Comparison of ENCODE assay signal across 18 cellular contexts in the genomic region with DNA sequence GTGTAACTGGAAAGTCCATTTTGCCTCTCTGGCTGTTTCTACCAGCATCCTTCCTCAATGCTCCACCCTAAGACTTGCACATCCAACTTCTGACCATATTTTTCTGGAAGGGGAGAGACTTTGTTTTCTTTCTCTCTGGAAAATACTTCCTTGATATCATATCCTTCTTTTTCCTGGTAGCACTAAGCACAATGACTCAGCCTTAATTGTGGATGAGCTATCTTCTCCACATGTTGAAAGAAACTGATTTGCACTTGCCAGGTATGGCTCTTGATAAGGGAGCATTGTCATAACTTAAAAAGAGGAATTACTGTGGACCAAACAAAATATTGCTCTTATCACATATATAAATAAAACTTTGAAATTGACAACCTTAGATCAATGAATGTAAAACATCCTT. TPM values are rescaled to one million over a fixed set of nuclear protein-coding genes. Genes with fewer than 3 reads are reported as not detected.
DNase-seq lines count a peak whose midpoint lies in the region; ATAC-seq, FAIRE-seq and TF ChIP-seq lines count a peak whose summit lies in the region.
"Had no signal": no experiment of that assay in that cellular context is flagged by ENCODE, and none has a peak within 500 bp of the region (broad histone marks: within the 10 kb centered on the region; RNA-seq: fewer than 3 reads in every experiment).

No MANE protein-coding gene starts in this region.

- H3K36me3 Mint-ChIP-seq in activated T-helper 2 cell treated with anti-CD3 and anti-CD28 coated beads, Interferon-gamma antibody, Interleukin-2, Interleukin-4, amounts not matched to agents 10 μg/mL and 5 μg/mL and 100 μg/mL, durations not matched to agents 14 hours and 24 hours and 36 hours (ENCODE audit: low read depth) = no peaks in the 10 kb centered on the region
- H3K36me3 Mint-ChIP-seq: CD4-positive, alpha-beta memory T cell had no signal

- H3K4me3 Mint-ChIP-seq in activated T-helper 2 cell treated with anti-CD3 and anti-CD28 coated beads, Interferon-gamma antibody, Interleukin-2, Interleukin-4, amounts not matched to agents 10 μg/mL and 5 μg/mL and 100 μg/mL, durations not matched to agents 14 hours and 24 hours and 36 hours (ENCODE audit: low read depth) = no peak overlapping the region
- H3K4me3 Mint-ChIP-seq: CD4-positive, alpha-beta memory T cell; HFFc6 had no signal

- no peak overlapping the region for H3K4me3 ChIP-seq in bronchial epithelial cell (ENCODE audit: low read depth, low read length)
- H3K4me3 ChIP-seq: HAP-1 had no signal

- peaks cover 9% of the 10 kb centered on the region for H3K4me1 Mint-ChIP-seq in activated T-helper 2 cell treated with anti-CD3 and anti-CD28 coated beads, Interferon-gamma antibody, Interleukin-2, Interleukin-4, amounts not matched to agents 10 μg/mL and 5 μg/mL and 100 μg/mL, durations not matched to agents 14 hours and 24 hours and 36 hours (ENCODE audit: low read depth)

- peaks cover 9% of the 10 kb centered on the region for H3K4me1 ChIP-seq in foreskin keratinocyte
- H3K4me1 ChIP-seq: HAP-1 had no signal

- no peak for FAIRE-seq in bronchial epithelial cell (lab: Jason Lieb, UNC)
- FAIRE-seq: G401.6, GM12892, H54 had no signal

- H3K9me3 Mint-ChIP-seq in activated T-helper 2 cell treated with anti-CD3 and anti-CD28 coated beads, Interferon-gamma antibody, Interleukin-2, Interleukin-4, amounts not matched to agents 10 μg/mL and 5 μg/mL and 100 μg/mL, durations not matched to agents 14 hours and 24 hours and 36 hours = no peaks in the 10 kb centered on the region
- H3K9me3 Mint-ChIP-seq: HFFc6 had no signal

- no peaks in the 10 kb centered on the region for H3K36me3 ChIP-seq in bronchial epithelial cell (ENCODE audit: control insufficient read depth, insufficient read depth, low read length)
- H3K36me3 ChIP-seq: HAP-1 had no signal

- no peak overlapping the region for H3K27ac Mint-ChIP-seq in activated T-helper 2 cell treated with anti-CD3 and anti-CD28 coated beads, Interferon-gamma antibody, Interleukin-2, Interleukin-4, amounts not matched to agents 10 μg/mL and 5 μg/mL and 100 μg/mL, durations not matched to agents 14 hours and 24 hours and 36 hours
- H3K27ac Mint-ChIP-seq: HFFc6 had no signal

- ATAC-seq in foreskin keratinocyte (peak; percentile 44), HG03196 (IDR thresholded peaks at IDR 0.05; ENCODE audit: unreplicated experiment) (no peak)

- TF ChIP-seq CTCF in bronchial epithelial cell (IDR thresholded peaks at IDR 0.05; ENCODE audit: insufficient read depth, low read length, severe bottlenecking) (no peak), foreskin keratinocyte (conservative IDR thresholded peaks at IDR 0.05) (no peak)

- H3K27ac ChIP-seq in foreskin keratinocyte = no peak overlapping the region

- H3K27me3 ChIP-seq in bronchial epithelial cell (ENCODE audit: control insufficient read depth, insufficient read depth, low read length) (no peaks in the 10 kb centered on the region), foreskin keratinocyte (no peaks in the 10 kb centered on the region)

- H3K27me3 Mint-ChIP-seq in activated T-helper 2 cell treated with anti-CD3 and anti-CD28 coated beads, Interferon-gamma antibody, Interleukin-2, Interleukin-4, amounts not matched to agents 10 μg/mL and 5 μg/mL and 100 μg/mL, durations not matched to agents 14 hours and 24 hours and 36 hours (ENCODE audit: low read depth) = no peaks in the 10 kb centered on the region
- H3K27me3 Mint-ChIP-seq: CD4-positive, alpha-beta memory T cell had no signal

- DNase-seq in NCI-H226 (peak; percentile 72), bronchial epithelial cell (ENCODE audit: low read depth) (peak; percentile 39), foreskin keratinocyte (peak in 1 of 2 donors; percentile 29), superior temporal gyrus (ENCODE audit: extremely low spot score) (peak; percentile 1), cardiac septum (ENCODE audit: low spot score) (no peak)
- no peak for DNase-seq in activated T-helper 2 cell treated with anti-CD3 and anti-CD28 coated beads, Interferon-gamma antibody, Interleukin-2, Interleukin-4, amounts not matched to agents 10 μg/mL and 5 μg/mL and 100 μg/mL, durations not matched to agents 14 hours and 24 hours and 36 hours (ENCODE audit: low spot score)
- DNase-seq: C1 segment of cervical spinal cord; CD4-positive, alpha-beta memory T cell; COR-L47; DMS 273 treated with DMSO at 0.1 percent for 48 hours; DND-41; GOT3; HFFc6 had no signal

- intact Hi-C loops in activated T-helper 2 cell treated with anti-CD3 and anti-CD28 coated beads, Interferon-gamma antibody, Interleukin-2, Interleukin-4, amounts not matched to agents 10 μg/mL and 5 μg/mL and 100 μg/mL, durations not matched to agents 14 hours and 24 hours and 36 hours (cut with micrococcal nuclease) = no loop called here
- intact Hi-C loops in cardiac septum (cut with DNase I) = no loop called here

RNA-seq across cellular contexts. Expression of gene IBTK, which starts 30.1 kb away (rescaled TPM):
- total RNA-seq in bronchial epithelial cell (92.9 and 103 TPM in 2 replicates), foreskin keratinocyte (29.5 and 32.1 TPM in 2 replicates), cardiac septum (36.5 TPM)
- polyA plus RNA-seq in foreskin keratinocyte = 14.0 and 14.4 TPM in 2 replicates
- 40.5 and 42.5 TPM in 2 replicates for total RNA-seq in activated T-helper 2 cell treated with anti-CD3 and anti-CD28 coated beads, Interferon-gamma antibody, Interleukin-2, Interleukin-4, amounts not matched to agents 10 μg/mL and 5 μg/mL and 100 μg/mL, durations not matched to agents 14 hours and 24 hours and 36 hours

Comparison
In these comparisons a context has a peak if more than half of its experiments do, and no peak if none do; other contexts are left out.
1. DNase-seq: peak in NCI-H226 (single experiment), bronchial epithelial cell (single experiment) and superior temporal gyrus (single experiment); none in activated T-helper 2 cell treated with anti-CD3 and anti-CD28 coated beads, Interferon-gamma antibody, Interleukin-2, Interleukin-4, amounts not matched to agents 10 μg/mL and 5 μg/mL and 100 μg/mL, durations not matched to agents 14 hours and 24 hours and 36 hours (single experiment) and cardiac septum (single experiment).